15 cellular contexts compared by ENCODE assay signal in the genomic region with DNA sequence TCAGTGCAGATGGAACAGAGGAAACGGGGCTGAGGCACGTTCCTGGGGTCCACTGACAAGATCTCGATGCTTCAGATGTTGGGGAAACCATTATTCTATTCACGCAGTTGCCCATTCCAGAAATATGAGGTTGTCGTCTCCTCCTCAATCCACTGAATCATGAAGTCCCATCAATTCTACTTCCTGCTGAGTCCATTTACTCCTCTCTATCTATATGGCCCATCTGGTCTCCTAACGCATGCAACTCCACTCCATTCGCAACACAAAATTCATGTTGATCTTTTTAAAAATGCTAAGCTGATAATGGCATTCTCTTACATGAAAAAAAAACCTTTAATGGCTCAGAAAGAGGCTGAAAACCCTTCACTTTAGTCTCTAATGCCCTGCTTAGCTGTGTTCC.
"Had no signal": no experiment of that assay in that cellular context is flagged by ENCODE, and none has a peak within 500 bp of the region (broad histone marks: within the 10 kb centered on the region; RNA-seq: fewer than 3 reads in every experiment).

No MANE protein-coding gene starts in this region.

- H3K36me3 ChIP-seq: esophagus muscularis mucosa had no signal

- H3K27me3 Mint-ChIP-seq: naive B cell had no signal

- ATAC-seq: activated T-cell treated with anti-CD3 and anti-CD28 coated beads, Interleukin-2, amount 50 U/mL, for 72 hours; left lobe of liver had no signal

- H3K27ac Mint-ChIP-seq: activated T-cell treated with anti-CD3 and anti-CD28 coated beads, Interleukin-2, amount 50 U/mL, for 72 hours had no signal

- DNase-seq: activated CD4-positive, alpha-beta T cell treated with anti-CD3 and anti-CD28 coated beads for 1 hour; activated CD8-positive, alpha-beta memory T cell treated with anti-CD3 and anti-CD28 coated beads, Interleukin-2, amount 50 U/mL, for 48 hours; activated naive CD4-positive, alpha-beta T cell treated with Interleukin-2 at 50 U/mL for 16 hours; activated T-cell treated with anti-CD3 and anti-CD28 coated beads, Interleukin-2, amount 50 U/mL, for 72 hours; islet precursor cell; naive B cell; nucleus accumbens; posterior cingulate gyrus; retina; stimulated activated CD4-positive, alpha-beta T cell treated with anti-CD3 and anti-CD28 coated beads, Interleukin-12 subunit alpha, Interleukin-12 subunit beta, amount 100 ng/mL, for 4 hours; stimulated activated CD4-positive, alpha-beta T cell treated with anti-CD3 and anti-CD28 coated beads, Interleukin-2, amount 100 ng/mL, for 24 hours; T-helper 9 cell had no signal

- H3K9me3 ChIP-seq: esophagus muscularis mucosa had no signal

- H3K27ac ChIP-seq: esophagus muscularis mucosa, VCaP had no signal

- H3K36me3 Mint-ChIP-seq: naive B cell had no signal

- H3K9me3 Mint-ChIP-seq: activated T-cell treated with anti-CD3 and anti-CD28 coated beads, Interleukin-2, amount 50 U/mL, for 72 hours; naive B cell had no signal

- H3K27me3 ChIP-seq: esophagus muscularis mucosa had no signal

- H3K4me3 ChIP-seq: esophagus muscularis mucosa had no signal
